In genomic region chr16:9885457-9885856, GRCh38 we compare ENCODE assay signal across 16 cellular contexts.
"Had no signal": no experiment of that assay in that cellular context is flagged by ENCODE, and none has a peak within 500 bp of the region (broad histone marks: within the 10 kb centered on the region; RNA-seq: fewer than 3 reads in every experiment).

No MANE protein-coding gene starts in this region.

- DNase-seq: activated CD4-positive, alpha-beta T cell treated with anti-CD3 and anti-CD28 coated beads for 48 hours; activated CD8-positive, alpha-beta T cell treated with anti-CD3 and anti-CD28 coated beads, Interleukin-2, amount 10 ng/mL, durations not matched to agents 7 days and 5 days; activated naive CD4-positive, alpha-beta T cell treated with Interleukin-2 at 50 U/mL for 16 hours; activated naive CD8-positive, alpha-beta T cell treated with anti-CD3 and anti-CD28 coated beads, Interleukin-2, amount 50 U/mL, for 24 hours; left ventricle myocardium inferior; right lobe of liver; SJCRH30; spleen; stimulated activated naive CD4-positive, alpha-beta T cell; T-helper 9 cell; uterus had no signal

- H3K27ac Mint-ChIP-seq: activated CD8-positive, alpha-beta T cell treated with anti-CD3 and anti-CD28 coated beads, Interleukin-2, amount 10 ng/mL, durations not matched to agents 7 days and 5 days; activated naive CD8-positive, alpha-beta T cell treated with anti-CD3 and anti-CD28 coated beads, Interleukin-2, amount 50 U/mL, for 24 hours; activated T-helper 1 cell treated with anti-CD3 and anti-CD28 coated beads, Interleukin-12 subunit alpha, Interleukin-12 subunit beta, Interleukin-2, Interleukin-4 antibody, amounts not matched to agents 30 ng/mL and 10 ng/mL and 1 ng/mL, durations not matched to agents 14 hours and 24 hours and 36 hours; dendritic cell treated with granulocyte-macrophage colony-stimulating factor and Interleukin-4, amounts not matched to agents 40 ng/mL and 50 ng/mL, for 4 days; progenitor cell of endocrine pancreas had no signal

- H3K36me3 ChIP-seq: esophagus muscularis mucosa, left ventricle myocardium inferior, right lobe of liver, SJCRH30, spleen, uterus had no signal

- H3K27ac ChIP-seq: esophagus muscularis mucosa, left ventricle myocardium inferior, right lobe of liver, SJCRH30, spleen, uterus, VCaP had no signal

- H3K27me3 Mint-ChIP-seq: activated naive CD8-positive, alpha-beta T cell treated with anti-CD3 and anti-CD28 coated beads, Interleukin-2, amount 50 U/mL, for 24 hours; dendritic cell treated with granulocyte-macrophage colony-stimulating factor and Interleukin-4, amounts not matched to agents 40 ng/mL and 50 ng/mL, for 4 days had no signal

- H3K4me1 Mint-ChIP-seq: activated naive CD8-positive, alpha-beta T cell treated with anti-CD3 and anti-CD28 coated beads, Interleukin-2, amount 50 U/mL, for 24 hours had no signal

- H3K9me3 ChIP-seq: esophagus muscularis mucosa, left ventricle myocardium inferior, right lobe of liver, SJCRH30, spleen, uterus had no signal

- ATAC-seq: activated CD8-positive, alpha-beta T cell treated with anti-CD3 and anti-CD28 coated beads, Interleukin-2, amount 10 ng/mL, durations not matched to agents 7 days and 5 days; activated naive CD8-positive, alpha-beta T cell treated with anti-CD3 and anti-CD28 coated beads, Interleukin-2, amount 50 U/mL, for 24 hours; right lobe of liver had no signal

- H3K27me3 ChIP-seq: esophagus muscularis mucosa, right lobe of liver, SJCRH30, spleen, uterus had no signal

- H3K4me3 ChIP-seq: esophagus muscularis mucosa, left ventricle myocardium inferior, right lobe of liver, SJCRH30, spleen, uterus had no signal

- H3K9me3 Mint-ChIP-seq: activated naive CD8-positive, alpha-beta T cell treated with anti-CD3 and anti-CD28 coated beads, Interleukin-2, amount 50 U/mL, for 24 hours; activated T-helper 1 cell treated with anti-CD3 and anti-CD28 coated beads, Interleukin-12 subunit alpha, Interleukin-12 subunit beta, Interleukin-2, Interleukin-4 antibody, amounts not matched to agents 30 ng/mL and 10 ng/mL and 1 ng/mL, durations not matched to agents 14 hours and 24 hours and 36 hours; dendritic cell treated with granulocyte-macrophage colony-stimulating factor and Interleukin-4, amounts not matched to agents 40 ng/mL and 50 ng/mL, for 4 days had no signal

- H3K4me3 Mint-ChIP-seq: activated CD8-positive, alpha-beta T cell treated with anti-CD3 and anti-CD28 coated beads, Interleukin-2, amount 10 ng/mL, durations not matched to agents 7 days and 5 days; activated naive CD8-positive, alpha-beta T cell treated with anti-CD3 and anti-CD28 coated beads, Interleukin-2, amount 50 U/mL, for 24 hours; activated T-helper 1 cell treated with anti-CD3 and anti-CD28 coated beads, Interleukin-12 subunit alpha, Interleukin-12 subunit beta, Interleukin-2, Interleukin-4 antibody, amounts not matched to agents 30 ng/mL and 10 ng/mL and 1 ng/mL, durations not matched to agents 14 hours and 24 hours and 36 hours; dendritic cell treated with granulocyte-macrophage colony-stimulating factor and Interleukin-4, amounts not matched to agents 40 ng/mL and 50 ng/mL, for 4 days had no signal

- H3K4me1 ChIP-seq: esophagus muscularis mucosa, left ventricle myocardium inferior, right lobe of liver, SJCRH30, spleen, uterus had no signal
